In the genomic region with DNA sequence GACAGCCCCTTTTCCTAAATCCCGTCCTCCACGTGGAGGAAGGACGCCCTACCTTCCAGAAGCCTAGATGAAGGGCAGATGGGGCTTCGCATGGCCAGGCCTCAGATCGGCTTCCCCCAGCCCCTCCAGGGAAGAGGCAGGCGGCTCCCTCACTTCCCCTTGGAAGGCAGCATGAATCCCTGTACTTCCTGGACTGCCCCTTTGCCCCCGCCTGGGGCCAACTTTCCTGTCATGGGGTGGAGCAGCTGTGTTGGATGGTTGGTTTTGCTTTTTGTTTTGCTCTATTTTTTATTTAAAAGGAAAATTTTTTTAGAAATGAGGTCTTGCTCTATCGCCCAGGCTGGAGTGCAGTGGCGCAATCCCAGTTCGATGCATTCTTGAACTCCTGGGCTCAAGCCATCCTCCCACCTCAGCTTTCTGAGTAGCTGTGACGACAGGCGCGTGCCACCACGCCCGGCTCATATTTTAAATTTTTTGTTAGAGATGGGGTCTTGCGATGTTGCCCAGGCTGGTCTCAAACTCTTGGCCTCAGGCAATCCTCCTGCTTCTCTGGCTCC, we compare ENCODE assay signal across 8 cellular contexts. TPM values are rescaled to one million over a fixed set of nuclear protein-coding genes. Genes with fewer than 3 reads are reported as not detected.
DNase-seq lines count a peak whose midpoint lies in the region; ATAC-seq and TF ChIP-seq lines count a peak whose summit lies in the region.

No MANE protein-coding gene starts in this region.

- no peaks in the 10 kb centered on the region for H3K27me3 ChIP-seq in BLaER1 treated with 17β-estradiol and CSF1 and Interleukin-3, amounts not matched to agents 10 nM and 100 nM
- no peaks in the 10 kb centered on the region for H3K27me3 ChIP-seq in osteoblast (ENCODE audit: insufficient read depth, low read length)

- H3K9ac ChIP-seq in BLaER1 treated with 17β-estradiol and CSF1 and Interleukin-3, amounts not matched to agents 10 nM and 100 nM: peak overlapping the region; percentile 60 to 80 (median 74); a peak in 21 of 22 replicates

- no peaks in the 10 kb centered on the region for H3K9me3 ChIP-seq in BLaER1 treated with 17β-estradiol and CSF1 and Interleukin-3, amounts not matched to agents 10 nM and 100 nM (replicated peaks in 1 of 11)
- H3K9me3 ChIP-seq in osteoblast (ENCODE audit: low read depth, low read length): no peaks in the 10 kb centered on the region

- H4K20me1 ChIP-seq in BLaER1 treated with 17β-estradiol and CSF1 and Interleukin-3, amounts not matched to agents 10 nM and 100 nM: peaks cover 6 to 78% (median 23%) of the 10 kb centered on the region in 11 experiments; a peak in 18 of 22 replicates
- no peaks in the 10 kb centered on the region for H4K20me1 ChIP-seq in osteoblast (ENCODE audit: insufficient read depth, low read length)

- H3K4me1 ChIP-seq in BLaER1 treated with 17β-estradiol and CSF1 and Interleukin-3, amounts not matched to agents 10 nM and 100 nM: peaks cover 66 to 80% (median 72%) of the 10 kb centered on the region in 10 experiments
- peaks cover 80% of the 10 kb centered on the region for H3K4me1 ChIP-seq in osteoblast (ENCODE audit: insufficient read depth, low read length)

- H3K36me3 ChIP-seq in BLaER1 treated with 17β-estradiol and CSF1 and Interleukin-3, amounts not matched to agents 10 nM and 100 nM: no peaks in the 10 kb centered on the region; a peak in 1 of 22 replicates
- H3K36me3 ChIP-seq in osteoblast (ENCODE audit: insufficient read depth, low read length): no peaks in the 10 kb centered on the region

- H3K27ac ChIP-seq in BLaER1 treated with 17β-estradiol and CSF1 and Interleukin-3, amounts not matched to agents 10 nM and 100 nM: peak overlapping the region; percentile 45 to 85 (median 77); a peak in 21 of 22 replicates
- H3K27ac ChIP-seq in RWPE1: peak overlapping the region; percentile 100
- peak overlapping the region; percentile 99 for H3K27ac ChIP-seq in osteoblast (ENCODE audit: low read depth, low read length)

- TF ChIP-seq CTCF in RWPE1 (conservative IDR thresholded peaks at IDR 0.05; ENCODE audit: low read depth) (no peak), osteoblast (IDR thresholded peaks at IDR 0.05; ENCODE audit: extremely low read depth, low read depth, low read length) (no peak)

- H3K4me3 ChIP-seq in BLaER1 treated with 17β-estradiol and CSF1 and Interleukin-3, amounts not matched to agents 10 nM and 100 nM: peak overlapping the region; percentile 40 to 71 (median 55)
- H3K4me3 ChIP-seq in osteoblast (ENCODE audit: insufficient read depth, low read length): peak overlapping the region; percentile 63

- POLR2A ChIA-PET in RWPE1 (lab: Yijun Ruan, JAX; ENCODE audit: low non-redundant PET): no interaction called here

- H2AFZ ChIP-seq in osteoblast (ENCODE audit: low read length): no peak overlapping the region

- H3K79me2 ChIP-seq in osteoblast (ENCODE audit: insufficient read depth, low read length): peaks cover 38% of the 10 kb centered on the region

- ATAC-seq in HG03196 (IDR thresholded peaks at IDR 0.05; ENCODE audit: unreplicated experiment): no peak

- CTCF ChIA-PET in RWPE1 (lab: Yijun Ruan, JAX): interaction anchor here (0.6 kb wide), 1 partner anchor 420 kb away, joined by 3 read pairs; no protein-coding TSS in a partner anchor

- no peak for DNase-seq in RWPE1 (ENCODE audit: low spot score)
- peak; percentile 68 for DNase-seq in fibroblast of peridontal ligament (ENCODE audit: extremely low read depth)
- DNase-seq in osteoblast (ENCODE audit: insufficient read length, low spot score, missing footprints): no peak
- no peak for DNase-seq in DMS114 treated with DMSO at 0.1 percent for 48 hours (lab: John Stamatoyannopoulos, UW; ENCODE audit: unreplicated experiment)
- DNase-seq in cortex of kidney (lab: John Stamatoyannopoulos, UW): no peak
- DNase-seq in hepatic stellate cell (ENCODE audit: low spot score): no peak

- peak overlapping the region; percentile 84 to 98 (median 96) for H3K4me2 ChIP-seq in BLaER1 treated with 17β-estradiol and CSF1 and Interleukin-3, amounts not matched to agents 10 nM and 100 nM
- H3K4me2 ChIP-seq in osteoblast (ENCODE audit: insufficient read depth, low read length): peak overlapping the region; percentile 79

RNA-seq across cellular contexts. Expression of a gene that starts 27.2 kb away (rescaled TPM):
- total RNA-seq in osteoblast: 15.9 and 18.6 TPM in 2 replicates
